Comparison of ENCODE assay signal across 8 cellular contexts in the genomic region with DNA sequence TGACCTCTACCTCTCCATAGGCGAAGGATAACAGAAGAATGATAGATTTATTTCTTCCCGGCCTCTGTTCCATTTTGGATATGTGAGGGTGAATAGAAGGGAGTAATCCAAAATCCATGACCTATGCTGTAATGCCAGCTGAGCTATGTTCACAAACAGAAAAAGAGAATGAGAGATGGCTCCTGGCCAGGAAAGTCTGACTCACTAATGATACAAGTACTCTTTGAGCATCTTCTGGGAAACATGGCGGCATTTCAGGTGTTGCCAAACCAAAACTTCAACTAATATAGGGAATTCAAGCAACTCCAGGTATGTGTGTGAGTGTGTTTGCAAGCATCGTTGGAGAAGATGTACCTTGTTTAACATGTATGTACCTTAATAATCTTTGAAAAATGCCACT. TPM values are rescaled to one million over a fixed set of nuclear protein-coding genes. Genes with fewer than 3 reads are reported as not detected.
A peak's percentile ranks its signal among the peaks of the same experiment; 100 is the strongest.
DNase-seq lines count a peak whose midpoint lies in the region; TF ChIP-seq lines count a peak whose summit lies in the region.

No MANE protein-coding gene starts in this region.

- DNase-seq in CMK (ENCODE audit: low read depth) (peak; percentile 8), NB4 (ENCODE audit: low read depth) (peak; percentile 34), astrocyte of the spinal cord (ENCODE audit: low read depth, low spot score) (peak; percentile 95), mesenchymal stem cell (peak; percentile 85), ureter (ENCODE audit: low spot score) (peak; percentile 77), NOMO-1 (lab: John Stamatoyannopoulos, UW; ENCODE audit: unreplicated experiment in 2 of 2) (no peak), NAMALWA (ENCODE audit: low spot score) (no peak), HPDE6-E6E7 (ENCODE audit: extremely low spot score) (no peak)

- peak overlapping the region; percentile 15 for H3K9ac ChIP-seq in mesenchymal stem cell (ENCODE audit: low read length)

- peaks cover 2 to 11% of the 10 kb centered on the region in 2 experiments for H3K36me3 ChIP-seq in mesenchymal stem cell (ENCODE audit: control insufficient read depth in 1 of 2, insufficient read depth in 2 of 2, low read depth in 1 of 2, low read length in 2 of 2)

- H3K4me2 ChIP-seq in mesenchymal stem cell (ENCODE audit: low read length, poor library complexity, severe bottlenecking) = no peak overlapping the region

- TF ChIP-seq CTCF in NB4 (IDR thresholded peaks at IDR 0.05; ENCODE audit: low read depth, low read length) (no peak), astrocyte of the spinal cord (IDR thresholded peaks at IDR 0.05; ENCODE audit: low read depth, low read length) (no peak)

- no peak overlapping the region for H3K14ac ChIP-seq in mesenchymal stem cell (ENCODE audit: low read length in 2 of 2)

- H3K4me3 ChIP-seq in NB4 (ENCODE audit: low read depth, low read length) (no peak overlapping the region), astrocyte of the spinal cord (ENCODE audit: low read depth, low read length) (no peak overlapping the region), mesenchymal stem cell (ENCODE audit: insufficient read depth in 1 of 2, low read depth in 1 of 2, low read length in 2 of 2) (no peak overlapping the region)

- H3K27ac ChIP-seq in mesenchymal stem cell (ENCODE audit: low read length, poor library complexity, severe bottlenecking) = no peak overlapping the region

- H3K79me1 ChIP-seq in mesenchymal stem cell (replicated peaks; ENCODE audit: low read length, poor library complexity, severe bottlenecking) = peaks cover 7% of the 10 kb centered on the region

- no peak overlapping the region for H3K4ac ChIP-seq in mesenchymal stem cell (ENCODE audit: low read depth in 1 of 2, low read length in 2 of 2)

- in situ Hi-C loops in astrocyte of the spinal cord (cut with HindIII; ENCODE audit: low sequenced_read_pairs) = no loop called here

- H2AFZ ChIP-seq in mesenchymal stem cell (ENCODE audit: low read depth, low read length) = no peak overlapping the region

- no peak overlapping the region for H2AK5ac ChIP-seq in mesenchymal stem cell (ENCODE audit: low read length, severe bottlenecking)

- no peak overlapping the region for H2BK120ac ChIP-seq in mesenchymal stem cell (ENCODE audit: low read depth, low read length)

- H3K4me1 ChIP-seq in mesenchymal stem cell (ENCODE audit: control insufficient read depth, insufficient read depth, low read depth, low read length) = no peaks in the 10 kb centered on the region

- H2BK15ac ChIP-seq in mesenchymal stem cell (ENCODE audit: low read depth, poor library complexity, severe bottlenecking) = no peak overlapping the region

- H2BK5ac ChIP-seq in mesenchymal stem cell (ENCODE audit: low read depth, low read length, poor library complexity, severe bottlenecking) = no peak overlapping the region

- H3K23ac ChIP-seq in mesenchymal stem cell (ENCODE audit: low read length in 2 of 2) = no peak overlapping the region

- H3K18ac ChIP-seq in mesenchymal stem cell (ENCODE audit: low read depth in 1 of 2, low read length in 2 of 2) = no peak overlapping the region

- no peaks in the 10 kb centered on the region for H3K9me3 ChIP-seq in mesenchymal stem cell (ENCODE audit: control insufficient read depth, low read length)

- no peak overlapping the region for H2BK12ac ChIP-seq in mesenchymal stem cell (ENCODE audit: low read length in 2 of 2)

- 100% methylated on average over 2 of the region's 4 CpGs for WGBS in mesenchymal stem cell

- no peak overlapping the region for H4K91ac ChIP-seq in mesenchymal stem cell (ENCODE audit: low read length)

- no peaks in the 10 kb centered on the region for H3K27me3 ChIP-seq in mesenchymal stem cell (ENCODE audit: control insufficient read depth in 1 of 2, insufficient read depth in 1 of 2, low read length in 2 of 2)

- TF ChIP-seq POLR2A in NB4 (IDR thresholded peaks at IDR 0.05; ENCODE audit: extremely low read depth, insufficient read length) = no peak

- H4K8ac ChIP-seq in mesenchymal stem cell (ENCODE audit: low read length) = no peak overlapping the region

RNA-seq across cellular contexts. Expression of a gene that starts 55.1 kb away (rescaled TPM):
- 24.7 TPM for polyA plus RNA-seq in mesenchymal stem cell (2013, experiment 1 of 2)
- polyA plus RNA-seq in mesenchymal stem cell (2013, experiment 2 of 2) = 25.6 TPM
- total RNA-seq in ureter = 130 TPM

Comparison
In these comparisons a context has a peak if more than half of its experiments do, and no peak if none do; other contexts are left out.
1. DNase-seq: peak in CMK (single experiment), NB4 (single experiment), astrocyte of the spinal cord (single experiment), mesenchymal stem cell (single experiment) and ureter (single experiment); none in NOMO-1 (0 of 2), NAMALWA (single experiment) and HPDE6-E6E7 (single experiment).